8 cellular contexts compared by ENCODE assay signal in the genomic region with DNA sequence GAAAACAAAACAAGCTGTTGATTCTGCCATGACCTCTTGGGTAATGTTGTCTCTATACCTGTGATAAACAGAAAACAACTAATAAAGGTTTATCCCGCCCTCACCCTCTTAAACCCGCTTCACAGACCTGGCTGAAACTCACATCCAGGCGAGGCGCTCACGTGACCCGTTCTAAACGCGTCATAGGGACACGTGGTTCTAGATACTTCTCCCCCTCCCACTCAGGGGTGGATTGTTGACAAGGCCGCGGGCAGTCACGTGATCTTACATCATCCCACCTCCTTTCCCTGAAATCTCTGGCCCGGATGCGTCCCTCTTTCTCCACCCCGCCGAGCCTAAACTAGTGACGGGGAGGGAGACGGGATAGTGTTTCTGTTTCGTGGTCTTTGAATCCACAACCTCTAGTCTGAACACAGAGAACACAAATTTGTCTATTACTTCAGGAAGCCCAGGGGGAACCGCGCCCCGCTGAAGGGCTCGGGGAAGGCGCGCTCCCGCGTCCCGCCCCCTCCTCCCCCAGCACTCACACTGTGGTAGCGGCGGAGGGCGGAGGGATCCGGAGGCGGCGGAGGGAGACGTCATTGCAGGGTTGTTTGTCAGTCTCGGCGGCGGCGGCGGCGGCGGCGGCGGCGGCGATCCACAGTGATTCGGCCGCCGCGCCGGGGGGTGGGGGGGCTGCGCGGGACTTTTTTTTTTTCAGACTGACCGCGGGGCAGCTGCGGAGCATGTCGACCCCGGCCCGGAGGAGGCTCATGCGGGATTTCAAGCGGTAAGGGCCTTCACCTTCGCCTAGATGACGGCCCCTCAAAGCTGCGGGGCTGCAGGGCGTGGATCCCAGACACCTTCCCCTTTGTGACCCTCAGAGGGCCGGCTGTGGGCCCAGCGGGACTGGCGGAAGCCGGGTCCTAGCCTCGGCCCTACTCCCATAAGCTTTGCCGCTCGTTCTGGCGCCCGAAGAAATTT. TPM values are rescaled to one million over a fixed set of nuclear protein-coding genes. Genes with fewer than 3 reads are reported as not detected.
DNase-seq lines count a peak whose midpoint lies in the region; ATAC-seq, FAIRE-seq and TF ChIP-seq lines count a peak whose summit lies in the region.

A gene (plus strand): TSS at position 699 of the 963 bp plus-strand sequence. CDS start 27 bp downstream, at position 726.

- no peaks in the 10 kb centered on the region for H3K9me3 Mint-ChIP-seq in T-cell

- H2AFZ ChIP-seq in parathyroid adenoma: peak within 1 kb of the TSS; percentile 98

- H3K9me3 ChIP-seq in cardiac muscle cell (ENCODE audit: low read depth): no peaks in the 10 kb centered on the region
- H3K9me3 ChIP-seq in parathyroid adenoma (ENCODE audit: control insufficient read depth, low read length): no peaks in the 10 kb centered on the region
- no peaks in the 10 kb centered on the region for H3K9me3 ChIP-seq in tibial nerve

- H3K27me3 ChIP-seq in cardiac muscle cell: no peaks in the 10 kb centered on the region
- H3K27me3 ChIP-seq in parathyroid adenoma (ENCODE audit: control insufficient read depth, insufficient read depth, low read length): no peaks in the 10 kb centered on the region
- no peaks in the 10 kb centered on the region for H3K27me3 ChIP-seq in tibial nerve

- TF ChIP-seq EP300 in tibial nerve (IDR thresholded peaks at IDR 0.05): peak; percentile 98 to 100

- FAIRE-seq in GM12891 (lab: Jason Lieb, UNC): peak; percentile 100

- 0 to 1% (median 0%) methylated on average over 55 to 74 of the region's 74 CpGs for WGBS in adipose tissue, 3 donors
- WGBS in tibial nerve, 2 donors: 0 to 1% methylated on average over 38 to 40 of the region's 74 CpGs

- H3K36me3 ChIP-seq in cardiac muscle cell: no peaks in the 10 kb centered on the region
- no peaks in the 10 kb centered on the region for H3K36me3 ChIP-seq in parathyroid adenoma (ENCODE audit: control insufficient read depth, insufficient read depth, low read length)
- peaks cover 0 to 21% (median 0%) of the 10 kb centered on the region in 3 donors for H3K36me3 ChIP-seq in tibial nerve

- H3K4me3 Mint-ChIP-seq in T-cell: peak within 1 kb of the TSS; percentile 97 to 98 (median 97)

- POLR2A ChIA-PET in T-cell (lab: Charles Lee): interaction anchor here (0.5 to 1.2 kb wide), 14 partner anchors 8 to 476 kb away, joined by 3 to 7 read pairs (median 4); a partner anchor contains a TSS

- H3K27ac Mint-ChIP-seq in T-cell: peak within 1 kb of the TSS; percentile 100

- CTCF ChIA-PET in T-cell (lab: Charles Lee): interaction anchor here (0.6 to 1.3 kb wide), 7 partner anchors 10 to 216 kb away, joined by 3 to 5 read pairs (median 3); a partner anchor contains a TSS

- TF ChIP-seq CTCF in cardiac muscle cell (IDR thresholded peaks at IDR 0.05; ENCODE audit: low read depth, low read length) (no peak), parathyroid adenoma (IDR thresholded peaks at IDR 0.05) (no peak), tibial nerve (IDR thresholded peaks at IDR 0.05) (peak in 2 of 5 experiments; percentile 48 to 62)

- peak within 1 kb of the TSS; percentile 92 for H3K27ac ChIP-seq in adipose tissue (ENCODE audit: low read depth, low read length)
- peak within 1 kb of the TSS; percentile 99 for H3K27ac ChIP-seq in cardiac muscle cell
- H3K27ac ChIP-seq in parathyroid adenoma: peak within 1 kb of the TSS; percentile 98
- peak within 1 kb of the TSS; percentile 96 to 99 (median 98) for H3K27ac ChIP-seq in tibial nerve

- H3K4me1 ChIP-seq in cardiac muscle cell (ENCODE audit: low read depth): peaks cover 14% of the 10 kb centered on the region
- peaks cover 5% of the 10 kb centered on the region for H3K4me1 ChIP-seq in parathyroid adenoma
- peaks cover 0 to 64% (median 23%) of the 10 kb centered on the region in 4 donors for H3K4me1 ChIP-seq in tibial nerve

- peaks cover 18% of the 10 kb centered on the region for H3K36me3 Mint-ChIP-seq in T-cell

- peak; percentile 77 for ATAC-seq in HG02840 (IDR thresholded peaks at IDR 0.05; ENCODE audit: low FRiP score, unreplicated experiment)
- peak; percentile 79 to 83 (median 80) for ATAC-seq in T-cell (replicated peaks in 1 of 4)

- peak within 1 kb of the TSS; percentile 90 for H3K4me3 ChIP-seq in cardiac muscle cell
- peak within 1 kb of the TSS; percentile 88 for H3K4me3 ChIP-seq in parathyroid adenoma (ENCODE audit: low read depth, low read length)
- peak within 1 kb of the TSS; percentile 72 to 98 (median 95) for H3K4me3 ChIP-seq in tibial nerve

- peaks cover 58 to 64% (median 60%) of the 10 kb centered on the region in 3 donors for H3K4me1 Mint-ChIP-seq in T-cell

- H3K9ac ChIP-seq in parathyroid adenoma: peak within 1 kb of the TSS; percentile 93

- peaks cover 39% of the 10 kb centered on the region for H3K79me2 ChIP-seq in parathyroid adenoma

- peaks cover 0 to 2% of the 10 kb centered on the region in 2 donors for H3K27me3 Mint-ChIP-seq in T-cell

- TF ChIP-seq POLR2A in GM12891 (IDR thresholded peaks at IDR 0.05; ENCODE audit: low read depth, low read length): peak; percentile 91
- peak; percentile 90 to 94 for TF ChIP-seq POLR2A in tibial nerve (IDR thresholded peaks at IDR 0.05)

- peak within 1 kb of the TSS; percentile 85 for H3K4me2 ChIP-seq in parathyroid adenoma (ENCODE audit: low read length)

- DNase-seq in GM12891 (ENCODE audit: insufficient read length, low spot score) (peak; percentile 79), NCI-H1436 treated with DMSO at 0.1 percent for 48 hours (lab: John Stamatoyannopoulos, UW) (peak; percentile 98), T-cell (peak; percentile 94 to 99 (median 97)), cardiac muscle cell (ENCODE audit: low read depth in 1 of 2, low spot score in 1 of 2) (peak; percentile 99 to 100), tibial nerve (ENCODE audit: low spot score in 2 of 2) (peak; percentile 99 to 100)

TF ChIP-seq in GM12891, 5 proteins besides CTCF, POLR2A, EP300 and RAD21:
- peak; percentile 79; the same call in 1 of the 2 replicates for TF ChIP-seq POLR2AphosphoS5 (IDR thresholded peaks at IDR 0.05; ENCODE audit: low read depth, low read length)
- peak; percentile 74 for TF ChIP-seq POU2F2 (IDR thresholded peaks at IDR 0.05; ENCODE audit: low read depth, low read length)
- TF ChIP-seq TAF1 (IDR thresholded peaks at IDR 0.05; ENCODE audit: low read depth, low read length): peak; percentile 57; the same call in 1 of the 2 replicates
- no peak for TF ChIP-seq SPI1 (IDR thresholded peaks at IDR 0.05; ENCODE audit: low read depth, low read length)
- no peak for TF ChIP-seq PAX5 (IDR thresholded peaks at IDR 0.05; ENCODE audit: insufficient read depth, low read length, severe bottlenecking)

RNA-seq across cellular contexts. Expression of the gene that starts here (rescaled TPM):
- polyA plus RNA-seq in GM12891 (2012; ENCODE audit: low read depth, missing spikeins): 35.4 TPM
- total RNA-seq in T-cell (100 to 1,000 TPM in 3 of 5 donors, 10 to 100 TPM in 2; 97.2 to 135 (median 101) TPM), cardiac muscle cell (17.8 and 23.6 TPM in 2 replicates), tibial nerve (100 to 1,000 TPM in 1 of 4 donors, 10 to 100 TPM in 3; 61.6 to 124 (median 69.2) TPM)
- polyA plus RNA-seq in adipose tissue (100 to 1,000 TPM in 1 of 3 donors, 10 to 100 TPM in 2; 49.6 to 166 (median 51.7) TPM), cardiac muscle cell (159 and 164 TPM in 2 replicates)

Comparison
In these comparisons a context has a peak if more than half of its experiments do, and no peak if none do; other contexts are left out.
1. Peak in every context shown above with its lines: DNase-seq, ATAC-seq, H3K4me3 ChIP-seq and H3K27ac ChIP-seq.